ENCODE assay signal across 27 cellular contexts in the genomic region with DNA sequence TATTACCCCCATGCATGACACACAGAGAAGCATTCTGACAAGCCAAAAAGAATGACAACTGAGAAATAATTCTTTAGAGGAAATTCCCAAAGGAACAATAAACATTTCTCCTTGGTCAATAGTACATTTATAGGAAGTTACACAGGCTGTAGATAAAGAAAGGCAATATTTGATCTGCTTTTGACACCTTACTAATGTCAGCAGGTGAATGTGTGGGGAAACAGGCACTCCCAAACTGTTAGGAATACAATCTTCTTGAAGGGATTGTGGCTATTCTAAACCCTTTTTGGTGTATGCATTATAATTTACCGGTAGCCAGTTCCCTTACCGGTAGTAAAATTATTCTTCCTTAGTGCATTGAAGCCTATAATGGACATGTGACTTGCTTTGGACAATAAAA.
"Had no signal": no experiment of that assay in that cellular context is flagged by ENCODE, and none has a peak within 500 bp of the region (broad histone marks: within the 10 kb centered on the region; RNA-seq: fewer than 3 reads in every experiment).

No MANE protein-coding gene starts in this region.

- H3K36me3 ChIP-seq: neutrophil, pancreas, prostate gland, right atrium auricular region, right lobe of liver, sigmoid colon, suprapubic skin, tibial artery, transverse colon, upper lobe of right lung, uterus had no signal

- ATAC-seq: naive thymus-derived CD8-positive, alpha-beta T cell; natural killer cell treated with Interleukin-12 subunit alpha and Interleukin-12 subunit beta and Interleukin-15 and Interleukin-18, amount 100 ng/mL, for 72 hours; pancreas; right lobe of liver; stimulated activated effector memory CD8-positive, alpha-beta T cell treated with anti-CD3 and anti-CD28 coated beads, Interleukin-12 subunit alpha, Interleukin-12 subunit beta, amount 100 ng/mL, for 72 hours; stimulated activated naive B cell treated with anti-CD40 and anti-IgM and Interleukin-4, amounts not matched to agents 10 μg/mL and 1 μg/mL and 100 μg/mL, for 72 hours; stimulated activated naive CD8-positive, alpha-beta T cell treated with anti-CD3 and anti-CD28 coated beads, Interleukin-15, amount 100 ng/mL, for 72 hours; stimulated activated naive CD8-positive, alpha-beta T cell treated with anti-CD3 and anti-CD28 coated beads, Interleukin-15, Interleukin-2, amounts not matched to agents 100 U/mL and 50 U/mL, for 24 hours; upper lobe of right lung had no signal

- H3K9me3 ChIP-seq: neutrophil, pancreas, prostate gland, right atrium auricular region, right lobe of liver, sigmoid colon, testis, transverse colon, upper lobe of right lung, uterus had no signal

- H3K4me1 ChIP-seq: pancreas, prostate gland, right atrium auricular region, right lobe of liver, sigmoid colon, suprapubic skin, testis, tibial artery, transverse colon, upper lobe of right lung, uterus had no signal

- H3K27me3 ChIP-seq: neutrophil, pancreas, right atrium auricular region, right lobe of liver, sigmoid colon, suprapubic skin, testis, tibial artery, transverse colon, upper lobe of right lung, uterus had no signal

- H3K4me3 ChIP-seq: pancreas, prostate gland, right atrium auricular region, right lobe of liver, sigmoid colon, suprapubic skin, testis, tibial artery, transverse colon, upper lobe of right lung, uterus had no signal

- H3K27ac ChIP-seq: neutrophil, pancreas, prostate gland, right atrium auricular region, right lobe of liver, sigmoid colon, suprapubic skin, testis, tibial artery, transverse colon, upper lobe of right lung, uterus had no signal

- DNase-seq: naive thymus-derived CD8-positive, alpha-beta T cell; nephron progenitor cell; nucleus accumbens; pancreas; retina; right lobe of liver; sigmoid colon; small intestine; stimulated activated CD4-positive, alpha-beta T cell treated with anti-CD3 and anti-CD28 coated beads, Interleukin-15, amount 100 ng/mL, for 24 hours; stimulated activated CD4-positive, alpha-beta T cell treated with anti-CD3 and anti-CD28 coated beads, Interleukin-2, amount 100 ng/mL, for 24 hours; stimulated activated CD4-positive, alpha-beta T cell treated with anti-CD3 and anti-CD28 coated beads, Interleukin-2, amount 100 ng/mL, for 48 hours; stimulated activated CD4-positive, alpha-beta T cell treated with anti-CD3 and anti-CD28 coated beads, Interleukin-4, amount 100 ng/mL, for 24 hours; stimulated activated naive B cell treated with anti-CD40 and anti-IgM and Interleukin-4, amounts not matched to agents 10 μg/mL and 1 μg/mL and 100 μg/mL, for 72 hours; stimulated activated naive CD8-positive, alpha-beta T cell treated with anti-CD3 and anti-CD28 coated beads, Interleukin-15, amount 100 ng/mL, for 72 hours; stimulated activated naive CD8-positive, alpha-beta T cell treated with anti-CD3 and anti-CD28 coated beads, Interleukin-15, Interleukin-2, amounts not matched to agents 100 U/mL and 50 U/mL, for 24 hours; substantia nigra; testis; tibial artery; transverse colon; upper lobe of right lung; uterus had no signal
